In the genomic region with DNA sequence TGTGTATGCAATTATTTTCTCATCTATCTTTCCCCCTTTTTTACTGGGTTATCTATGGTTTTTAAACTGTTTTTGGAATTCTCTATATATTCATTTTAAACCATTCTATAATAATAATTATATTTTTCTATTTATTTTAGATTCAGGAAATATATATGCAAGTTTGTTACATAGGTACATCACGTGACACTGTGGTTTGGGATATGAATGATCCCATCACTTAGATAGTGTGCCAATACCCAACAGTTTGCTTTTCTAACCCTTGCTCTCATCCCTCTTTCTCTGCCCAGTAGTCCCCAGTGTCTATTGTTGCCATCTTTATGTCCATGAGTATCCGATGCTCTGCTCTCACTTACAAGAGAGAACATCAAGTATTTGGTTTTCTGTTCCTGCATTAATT, we compare ENCODE assay signal across 7 cellular contexts.
"Had no signal": no experiment of that assay in that cellular context is flagged by ENCODE, and none has a peak within 500 bp of the region (broad histone marks: within the 10 kb centered on the region; RNA-seq: fewer than 3 reads in every experiment).

No MANE protein-coding gene starts in this region.

- H3K4me3 Mint-ChIP-seq: IgD-negative memory B cell had no signal

- DNase-seq: IMR-90, KBM-7, KG1 had no signal

- H3K4me1 Mint-ChIP-seq: IgD-negative memory B cell had no signal

- H3K27ac Mint-ChIP-seq: IgD-negative memory B cell had no signal

- H3K4me2 ChIP-seq: KMS-11 had no signal

- H3K27me3 Mint-ChIP-seq: IgD-negative memory B cell had no signal

- H3K36me3 Mint-ChIP-seq: IgD-negative memory B cell had no signal

- H3K9ac ChIP-seq: KMS-11 had no signal

- H3K27ac ChIP-seq: HL-60, KMS-11 had no signal

- FAIRE-seq: HTR-8/SVneo had no signal
